In the genomic region with DNA sequence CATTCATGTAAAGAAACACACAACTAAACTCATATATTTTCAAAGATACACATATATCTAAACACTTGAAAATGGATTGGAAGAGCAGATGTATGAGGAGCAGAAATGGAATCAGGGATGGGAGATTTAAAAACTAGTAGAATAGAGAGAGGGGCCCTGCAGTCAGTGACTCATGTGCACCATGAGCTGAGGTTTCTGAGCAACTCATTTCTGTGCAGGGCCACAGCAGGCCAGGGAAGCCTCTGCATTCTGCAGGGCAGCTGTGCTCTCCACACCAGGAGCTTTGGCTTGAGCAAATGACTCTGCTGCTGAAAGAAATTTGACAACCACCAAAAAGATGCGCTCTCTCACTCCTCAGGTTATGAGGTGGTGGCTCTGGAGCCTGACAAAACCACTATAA, we compare ENCODE assay signal across 1 cellular context.
TF ChIP-seq lines count a peak whose summit lies in the region.

No MANE protein-coding gene starts in this region.

TF ChIP-seq in IMR-90, 13 proteins besides CTCF, POLR2A, EP300 and RAD21:
- TF ChIP-seq MAZ (IDR thresholded peaks at IDR 0.05; ENCODE audit: borderline replicate concordance, low read depth, low read length) (0 out of 2 replicates have a peak, but pooled peaks have one; percentile 0), CEBPB (IDR thresholded peaks at IDR 0.05; ENCODE audit: low read depth, low read length) (no peak)
TF ChIP-seq in IMR-90: peak in this region for 1.
